Comparison of ENCODE assay signal across 12 cellular contexts in genomic region chr10:30542001-30542861, GRCh38.
DNase-seq lines count a peak whose midpoint lies in the region; ATAC-seq lines count a peak whose summit lies in the region.
"Had no signal": no experiment of that assay in that cellular context is flagged by ENCODE, and none has a peak within 500 bp of the region (broad histone marks: within the 10 kb centered on the region; RNA-seq: fewer than 3 reads in every experiment).

No MANE protein-coding gene starts in this region.

- H2AFZ ChIP-seq in Karpas-422 (ENCODE audit: low read length) = 0 out of 2 replicates have a peak overlapping the region, but pooled peaks have one; percentile 17

- H3K4me1 ChIP-seq in Karpas-422 (ENCODE audit: low read length) = peaks cover 17% of the 10 kb centered on the region
- no peaks in the 10 kb centered on the region for H3K4me1 ChIP-seq in CD4-positive, alpha-beta memory T cell (ENCODE audit: insufficient read depth, low read length)

- peak overlapping the region; percentile 18 for H3K4me2 ChIP-seq in Karpas-422 (ENCODE audit: low read depth, low read length, poor library complexity, severe bottlenecking)

- no peaks in the 10 kb centered on the region for H4K20me1 ChIP-seq in Karpas-422 (ENCODE audit: insufficient read depth, low read depth, low read length)

- peaks cover 14% of the 10 kb centered on the region for H3K4me1 Mint-ChIP-seq in activated CD4-positive, alpha-beta T cell treated with anti-CD3 and anti-CD28 coated beads for 36 hours
- peaks cover 13% of the 10 kb centered on the region for H3K4me1 Mint-ChIP-seq in stimulated activated naive CD8-positive, alpha-beta T cell treated with anti-CD3 and anti-CD28 coated beads, Interleukin-15, amount 100 ng/mL, for 72 hours
- no peaks in the 10 kb centered on the region for H3K4me1 Mint-ChIP-seq in CD4-positive, alpha-beta memory T cell

- peak; percentile 44 for ATAC-seq in activated CD4-positive, alpha-beta T cell treated with anti-CD3 and anti-CD28 coated beads for 36 hours
- ATAC-seq in esophagus mucosa (peak; percentile 52), GM19351 (IDR thresholded peaks at IDR 0.05; ENCODE audit: unreplicated experiment) (no peak)
- peak; percentile 33 for ATAC-seq in stimulated activated naive CD8-positive, alpha-beta T cell treated with anti-CD3 and anti-CD28 coated beads, Interleukin-15, amount 100 ng/mL, for 72 hours

- intact Hi-C loops in activated CD4-positive, alpha-beta T cell treated with anti-CD3 and anti-CD28 coated beads for 36 hours (cut with DNase I, micrococcal nuclease) = no loop called here
- intact Hi-C loops in CD4-positive, alpha-beta memory T cell (cut with micrococcal nuclease) = no loop called here

- no peaks in the 10 kb centered on the region for H3K36me3 Mint-ChIP-seq in activated CD4-positive, alpha-beta T cell treated with anti-CD3 and anti-CD28 coated beads for 36 hours (ENCODE audit: low read depth)
- no peaks in the 10 kb centered on the region for H3K36me3 Mint-ChIP-seq in CD4-positive, alpha-beta memory T cell

- no peak overlapping the region for H3K27ac ChIP-seq in Karpas-422 (ENCODE audit: low read length)
- no peak overlapping the region for H3K27ac ChIP-seq in CD4-positive, alpha-beta memory T cell (ENCODE audit: low read depth, low read length)
- H3K27ac ChIP-seq: dorsolateral prefrontal cortex had no signal

- no peak overlapping the region for H3K27ac Mint-ChIP-seq in activated CD4-positive, alpha-beta T cell treated with anti-CD3 and anti-CD28 coated beads for 36 hours
- peak overlapping the region; percentile 10 to 43 for H3K27ac Mint-ChIP-seq in stimulated activated naive CD8-positive, alpha-beta T cell treated with anti-CD3 and anti-CD28 coated beads, Interleukin-15, amount 100 ng/mL, for 72 hours
- H3K27ac Mint-ChIP-seq in CD4-positive, alpha-beta memory T cell = no peak overlapping the region

- no peaks in the 10 kb centered on the region for H3K36me3 ChIP-seq in Karpas-422 (ENCODE audit: insufficient read depth, low read length)
- no peaks in the 10 kb centered on the region for H3K36me3 ChIP-seq in CD4-positive, alpha-beta memory T cell (ENCODE audit: insufficient read depth, low read length)
- H3K36me3 ChIP-seq: heart left ventricle had no signal

- H3K4me3 ChIP-seq in Karpas-422 (ENCODE audit: low read length) = peak overlapping the region; percentile 17; the same call in 1 of the 2 replicates
- H3K4me3 ChIP-seq in CD4-positive, alpha-beta memory T cell (ENCODE audit: low read length in 2 of 2) = no peak overlapping the region
- H3K4me3 ChIP-seq: dorsolateral prefrontal cortex, heart left ventricle had no signal

- POLR2A ChIA-PET in activated CD4-positive, alpha-beta T cell treated with anti-CD3 and anti-CD28 coated beads for 36 hours (lab: Charles Lee) = no interaction called here
- POLR2A ChIA-PET in CD4-positive, alpha-beta memory T cell (lab: Charles Lee; ENCODE audit: partially characterized antibody) = no interaction called here

- H3K9me3 ChIP-seq in Karpas-422 (ENCODE audit: low read length) = no peaks in the 10 kb centered on the region
- no peaks in the 10 kb centered on the region for H3K9me3 ChIP-seq in CD4-positive, alpha-beta memory T cell (ENCODE audit: control insufficient read depth in 1 of 2, low read length in 2 of 2)

- no peaks in the 10 kb centered on the region for H3K9me3 Mint-ChIP-seq in activated CD4-positive, alpha-beta T cell treated with anti-CD3 and anti-CD28 coated beads for 36 hours (ENCODE audit: low read depth)
- H3K9me3 Mint-ChIP-seq in stimulated activated naive CD8-positive, alpha-beta T cell treated with anti-CD3 and anti-CD28 coated beads, Interleukin-15, amount 100 ng/mL, for 72 hours = no peaks in the 10 kb centered on the region
- H3K9me3 Mint-ChIP-seq in CD4-positive, alpha-beta memory T cell = no peaks in the 10 kb centered on the region

- no peaks in the 10 kb centered on the region for H3K9me2 ChIP-seq in Karpas-422 (replicated peaks; ENCODE audit: insufficient read depth, low read length)

- CTCF ChIA-PET in activated CD4-positive, alpha-beta T cell treated with anti-CD3 and anti-CD28 coated beads for 36 hours (lab: Charles Lee) = interaction anchor here (0.5 to 1.2 kb wide), 4 partner anchors 100 to 293 kb away, joined by 3 to 4 read pairs (median 4); no protein-coding TSS in a partner anchor
- CTCF ChIA-PET in CD4-positive, alpha-beta memory T cell (lab: Charles Lee; ENCODE audit: partially characterized antibody) = interaction anchor here (0.9 to 1.8 kb wide), 3 partner anchors 10 to 150 kb away, joined by 4 to 5 read pairs (median 5); no protein-coding TSS in a partner anchor

- peaks cover 2% of the 10 kb centered on the region for H3K27me3 Mint-ChIP-seq in activated CD4-positive, alpha-beta T cell treated with anti-CD3 and anti-CD28 coated beads for 36 hours
- H3K27me3 Mint-ChIP-seq in stimulated activated naive CD8-positive, alpha-beta T cell treated with anti-CD3 and anti-CD28 coated beads, Interleukin-15, amount 100 ng/mL, for 72 hours = peaks cover 7% of the 10 kb centered on the region
- H3K27me3 Mint-ChIP-seq in CD4-positive, alpha-beta memory T cell = no peaks in the 10 kb centered on the region

- no peaks in the 10 kb centered on the region for H3K27me3 ChIP-seq in Karpas-422 (ENCODE audit: low read length)
- no peaks in the 10 kb centered on the region for H3K27me3 ChIP-seq in CD4-positive, alpha-beta memory T cell (ENCODE audit: insufficient read depth, low read length)
- H3K27me3 ChIP-seq: heart left ventricle had no signal

- H3K79me2 ChIP-seq in Karpas-422 (ENCODE audit: low read length) = no peaks in the 10 kb centered on the region

- H3K4me3 Mint-ChIP-seq in activated CD4-positive, alpha-beta T cell treated with anti-CD3 and anti-CD28 coated beads for 36 hours = no peak overlapping the region
- H3K4me3 Mint-ChIP-seq in stimulated activated naive CD8-positive, alpha-beta T cell treated with anti-CD3 and anti-CD28 coated beads, Interleukin-15, amount 100 ng/mL, for 72 hours = peak overlapping the region in 1 of 2 donors; percentile 35
- H3K4me3 Mint-ChIP-seq in CD4-positive, alpha-beta memory T cell = no peak overlapping the region

- no peak overlapping the region for H3K9ac ChIP-seq in Karpas-422 (ENCODE audit: low read length)

- DNase-seq in activated CD4-positive, alpha-beta T cell treated with anti-CD3 and anti-CD28 coated beads for 36 hours = no peak
- DNase-seq in activated CD4-positive, alpha-beta T cell treated with anti-CD3 and anti-CD28 coated beads, Interleukin-2, amount 50 U/mL, for 48 hours = no peak
- peak; percentile 50 for DNase-seq in Karpas-422
- DNase-seq in stimulated activated naive CD8-positive, alpha-beta T cell treated with anti-CD3 and anti-CD28 coated beads, Interleukin-15, amount 100 ng/mL, for 72 hours = no peak
- DNase-seq in NCI-H2081 (lab: John Stamatoyannopoulos, UW) = no peak
- DNase-seq in CD4-positive, alpha-beta memory T cell = no peak
- DNase-seq: dorsolateral prefrontal cortex, heart left ventricle, NCI-H2171 treated with DMSO at 0.1 percent for 48 hours, T-helper 9 cell had no signal

Comparison
In these comparisons a context has a peak if more than half of its experiments do, and no peak if none do; other contexts are left out.
1. H3K27ac Mint-ChIP-seq: peak in stimulated activated naive CD8-positive, alpha-beta T cell treated with anti-CD3 and anti-CD28 coated beads, Interleukin-15, amount 100 ng/mL, for 72 hours (2 of 2); none in activated CD4-positive, alpha-beta T cell treated with anti-CD3 and anti-CD28 coated beads for 36 hours (single experiment) and CD4-positive, alpha-beta memory T cell (0 of 7).